ENCODE assay signal across 14 cellular contexts in the genomic region with DNA sequence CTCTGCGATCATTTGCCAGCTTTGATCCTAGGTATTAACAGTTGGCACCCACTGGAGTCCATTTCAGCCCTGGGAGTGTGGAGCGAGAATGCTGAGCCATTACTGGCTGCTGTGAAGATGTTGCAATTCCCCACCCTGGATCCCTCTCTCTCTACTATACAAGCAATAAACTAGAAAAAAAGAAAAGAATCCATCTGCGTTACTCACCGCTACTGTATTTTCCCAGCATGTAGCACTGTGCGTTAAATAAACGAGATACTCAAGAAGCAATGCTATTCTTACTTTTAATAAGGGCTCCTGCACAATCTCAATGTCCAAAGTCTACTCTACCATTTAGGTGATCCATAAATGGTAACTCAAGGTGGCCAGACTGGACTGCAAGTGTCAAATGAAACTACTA. TPM values are rescaled to one million over a fixed set of nuclear protein-coding genes. Genes with fewer than 3 reads are reported as not detected.
DNase-seq lines count a peak whose midpoint lies in the region; ATAC-seq, FAIRE-seq and TF ChIP-seq lines count a peak whose summit lies in the region.
"Had no signal": no experiment of that assay in that cellular context is flagged by ENCODE, and none has a peak within 500 bp of the region (broad histone marks: within the 10 kb centered on the region; RNA-seq: fewer than 3 reads in every experiment).

No MANE protein-coding gene starts in this region.

- H4K91ac ChIP-seq in trophoblast cell (ENCODE audit: low read depth, low read length) = no peak overlapping the region

- no peak overlapping the region for H3K4ac ChIP-seq in trophoblast cell (ENCODE audit: low read depth, low read length)

- TF ChIP-seq RAD21 in A549 (conservative IDR thresholded peaks at IDR 0.05 in 1 of 2, IDR thresholded peaks at IDR 0.05 in 1 of 2) = no peak

- H3K4me2 ChIP-seq in A549 (peak overlapping the region; percentile 23), trophoblast cell (ENCODE audit: low read length) (no peak overlapping the region)

- H3K27ac ChIP-seq in A549 (peak overlapping the region; percentile 73 to 81), muscle layer of colon (ENCODE audit: low read depth, low read length) (peak overlapping the region; percentile 30), trophoblast cell (ENCODE audit: low read depth, low read length) (no peak overlapping the region)
- H3K27ac ChIP-seq: RWPE1 had no signal

- H2BK5ac ChIP-seq in trophoblast cell (ENCODE audit: low read depth, low read length, poor library complexity) = no peak overlapping the region

- TF ChIP-seq EP300 in A549 (IDR thresholded peaks at IDR 0.05) = no peak

- no peak overlapping the region for H3K14ac ChIP-seq in trophoblast cell (ENCODE audit: low read length)

- H3K27me3 ChIP-seq in muscle layer of colon (ENCODE audit: control insufficient read depth in 1 of 2, insufficient read depth in 2 of 2, low read length in 2 of 2) (no peaks in the 10 kb centered on the region), trophoblast cell (ENCODE audit: insufficient read depth, low read length) (no peaks in the 10 kb centered on the region)

- no peak for FAIRE-seq in A549 (lab: Jason Lieb, UNC)
- FAIRE-seq: GM19239, H54 had no signal

- no peaks in the 10 kb centered on the region for H3K79me2 ChIP-seq in trophoblast cell (ENCODE audit: control insufficient read depth, insufficient read depth, low read length, poor library complexity)

- H3K79me1 ChIP-seq in trophoblast cell (ENCODE audit: low read length) = no peaks in the 10 kb centered on the region

- H2AFZ ChIP-seq in trophoblast cell (ENCODE audit: insufficient read depth, low read length, poor library complexity) = no peak overlapping the region

- CTCF ChIA-PET in A549 (lab: Yijun Ruan, JAX) = interaction anchor here (0.8 to 4.5 kb wide), 6 partner anchors 8 to 255 kb away, joined by 3 to 55 read pairs (median 6); partner anchors contain the start of gene RTTN

- H3K36me3 ChIP-seq in muscle layer of colon (ENCODE audit: insufficient read depth, low read length) (peaks cover 36% of the 10 kb centered on the region), trophoblast cell (ENCODE audit: control insufficient read depth in 1 of 2, insufficient read depth in 2 of 2, low read length in 2 of 2) (peaks cover 8 to 16% of the 10 kb centered on the region in 2 experiments)

- WGBS in A549 (ENCODE audit: missing lambda C conversion rate) = 81% methylated on average over 6 of the region's 6 CpGs
- WGBS in trophoblast cell (ENCODE audit: extremely low coverage, insufficient coverage, insufficient read length) = no CpG with 5 or more reads among the region's 6 CpGs

- TF ChIP-seq CTCF in A549 (IDR thresholded peaks at IDR 0.05) = no peak
- TF ChIP-seq CTCF in choroid plexus epithelial cell (conservative IDR thresholded peaks at IDR 0.05; ENCODE audit: low read depth, low read length) = no peak

- DNase-seq in A549 (ENCODE audit: low read depth in 1 of 2, low spot score in 1 of 2) (no peak), EL (peak; percentile 7), choroid plexus epithelial cell (ENCODE audit: low read depth) (peak; percentile 25), trophoblast cell (no peak), superior temporal gyrus (ENCODE audit: extremely low spot score) (no peak), NCI-H524 treated with DMSO at 0.1 percent for 48 hours (lab: John Stamatoyannopoulos, UW) (no peak)
- DNase-seq: COR-L47, NCI-H1105 treated with DMSO at 0.1 percent for 48 hours, NCI-H187, NCI-H69 had no signal

- no peak overlapping the region for H4K12ac ChIP-seq in trophoblast cell (ENCODE audit: low read depth, low read length)

- no peak for TF ChIP-seq POLR2A in A549 (IDR thresholded peaks at IDR 0.05; ENCODE audit: low read length)

- no peak overlapping the region for H2AK5ac ChIP-seq in trophoblast cell (ENCODE audit: low read length)

- ATAC-seq in A549 = no peak

- no peak overlapping the region for H3K23ac ChIP-seq in trophoblast cell (ENCODE audit: low read length)

- no peak overlapping the region for H3K18ac ChIP-seq in trophoblast cell (ENCODE audit: low read length)

- no peak overlapping the region for H2BK120ac ChIP-seq in trophoblast cell (ENCODE audit: insufficient read depth, low read length, poor library complexity)

- H3K4me1 ChIP-seq in A549 (peaks cover 35% of the 10 kb centered on the region), muscle layer of colon (ENCODE audit: insufficient read depth, low read length) (peaks cover 7% of the 10 kb centered on the region), trophoblast cell (ENCODE audit: control insufficient read depth in 1 of 2, insufficient read depth in 2 of 2, low read length in 2 of 2) (no peaks in the 10 kb centered on the region)

- POLR2A ChIA-PET in A549 (lab: Yijun Ruan, JAX) = no interaction called here

- H3K9me3 ChIP-seq in A549 (no peaks in the 10 kb centered on the region), muscle layer of colon (ENCODE audit: low read length) (no peaks in the 10 kb centered on the region), trophoblast cell (ENCODE audit: insufficient read depth, low read depth, low read length) (no peaks in the 10 kb centered on the region)

- H3K9ac ChIP-seq in muscle layer of colon (ENCODE audit: low read length) = no peak overlapping the region
- H3K9ac ChIP-seq in trophoblast cell (ENCODE audit: low read length) = no peak overlapping the region

- no peak overlapping the region for H3K4me3 ChIP-seq in A549
- H3K4me3 ChIP-seq in choroid plexus epithelial cell (ENCODE audit: low read depth, low read length) = no peak overlapping the region
- no peak overlapping the region for H3K4me3 ChIP-seq in muscle layer of colon (ENCODE audit: low read depth in 1 of 2, low read length in 2 of 2)
- H3K4me3 ChIP-seq in trophoblast cell (ENCODE audit: low read depth, low read length) = no peak overlapping the region

- H4K8ac ChIP-seq in trophoblast cell (ENCODE audit: low read depth, low read length) = no peak overlapping the region

- no peak overlapping the region for H2BK12ac ChIP-seq in trophoblast cell (ENCODE audit: low read length)

TF ChIP-seq in A549, 52 proteins besides CTCF, POLR2A, EP300 and RAD21:
- TF ChIP-seq TP53 (CRISPR knock-in tag; IDR thresholded peaks at IDR 0.05) (no peak), KDM5A (IDR thresholded peaks at IDR 0.05) (no peak), SREBF2 (IDR thresholded peaks at IDR 0.05) (no peak), SMC3 (IDR thresholded peaks at IDR 0.05) (no peak), JUNB (IDR thresholded peaks at IDR 0.05) (no peak), HEYL (CRISPR knock-in tag; IDR thresholded peaks at IDR 0.05) (no peak), NR3C1 (IDR thresholded peaks at IDR 0.05) (no peak), EHMT2 (IDR thresholded peaks at IDR 0.05; ENCODE audit: low read depth) (no peak), RARB (CRISPR knock-in tag; IDR thresholded peaks at IDR 0.05) (no peak), TFCP2L1 (CRISPR knock-in tag; IDR thresholded peaks at IDR 0.05) (no peak), POLR2AphosphoS2 (conservative IDR thresholded peaks at IDR 0.05; ENCODE audit: low read length) (no peak), NPAS2 (CRISPR knock-in tag; IDR thresholded peaks at IDR 0.05; ENCODE audit: borderline replicate concordance) (no peak), ZC3H11A (IDR thresholded peaks at IDR 0.05) (no peak), PHF8 (IDR thresholded peaks at IDR 0.05; ENCODE audit: borderline replicate concordance, low read depth) (no peak)
- TF ChIP-seq, protein P1, sequence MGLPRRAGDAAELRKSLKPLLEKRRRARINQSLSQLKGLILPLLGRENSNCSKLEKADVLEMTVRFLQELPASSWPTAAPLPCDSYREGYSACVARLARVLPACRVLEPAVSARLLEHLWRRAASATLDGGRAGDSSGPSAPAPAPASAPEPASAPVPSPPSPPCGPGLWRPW (IDR thresholded peaks at IDR 0.05) = no peak

RNA-seq across cellular contexts. Expression of gene RTTN, which starts 8.4 kb away (rescaled TPM):
- polyA plus RNA-seq in A549 (2011; rRNA removed) (24.6 and 25.3 TPM in 2 replicates), A549 (2017; fragmentation: RNase III; extraction: RNeasy Plus Mini Kit Qiagen cat#74134 plus additional on column Dnase treatment) (8.4 to 9.9 TPM (median 9.5 TPM) in 3 replicates)
- 6.2 and 7.3 TPM in 2 replicates for polyA plus RNA-seq in A549 (2012; cell fraction: cytosol; rRNA removed)
- polyA plus RNA-seq in A549 (2012; cell fraction: nucleus; rRNA removed) = 10.2 and 16.1 TPM in 2 replicates
- polyA minus RNA-seq in A549 (2011; rRNA and poly(A)+ RNA removed) = 58.9 and 61.8 TPM in 2 replicates
- polyA plus RNA-seq in trophoblast cell (2013) = 10.2 and 11.7 TPM in 2 replicates

Comparison
In these comparisons a context has a peak if more than half of its experiments do, and no peak if none do; other contexts are left out.
1. DNase-seq: peak in EL (single experiment) and choroid plexus epithelial cell (single experiment); none in A549 (0 of 2), trophoblast cell (0 of 2), superior temporal gyrus (single experiment) and NCI-H524 treated with DMSO at 0.1 percent for 48 hours (single experiment).